1 cellular context compared by ENCODE assay signal in the genomic region with DNA sequence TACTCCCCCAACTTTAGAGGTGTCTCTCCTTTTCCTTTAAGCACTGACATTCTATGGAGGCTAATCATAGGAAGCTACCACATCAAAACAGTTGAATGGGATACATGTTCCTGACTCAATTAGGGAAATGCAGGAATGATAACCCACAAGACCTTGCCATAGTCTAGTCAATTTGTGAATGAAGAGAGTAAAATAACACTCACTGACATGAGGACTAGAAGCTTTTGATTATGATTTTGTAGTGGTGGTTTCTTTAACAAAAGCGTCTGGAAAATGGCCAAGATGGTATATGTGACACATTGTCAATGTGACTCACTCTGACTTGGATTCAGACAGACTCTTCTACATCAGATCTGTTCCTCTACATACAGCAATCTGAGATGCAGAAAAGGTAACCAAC.
TF ChIP-seq lines count a peak whose summit lies in the region.

No MANE protein-coding gene starts in this region.

TF ChIP-seq in HCT116, 20 proteins besides CTCF, POLR2A, EP300 and RAD21 (continued from another document):
- TF ChIP-seq SRF (IDR thresholded peaks at IDR 0.05; ENCODE audit: low read depth) (no peak), FOSL1 (IDR thresholded peaks at IDR 0.05; ENCODE audit: low read depth) (peak; percentile 63), EZH2phosphoT487 (IDR thresholded peaks at IDR 0.05; ENCODE audit: borderline replicate concordance) (no peak), ZBTB33 (IDR thresholded peaks at IDR 0.05; ENCODE audit: extremely low read depth, insufficient replicate concordance, low read length) (no peak)
